18 cellular contexts compared by ENCODE assay signal in the genomic region with DNA sequence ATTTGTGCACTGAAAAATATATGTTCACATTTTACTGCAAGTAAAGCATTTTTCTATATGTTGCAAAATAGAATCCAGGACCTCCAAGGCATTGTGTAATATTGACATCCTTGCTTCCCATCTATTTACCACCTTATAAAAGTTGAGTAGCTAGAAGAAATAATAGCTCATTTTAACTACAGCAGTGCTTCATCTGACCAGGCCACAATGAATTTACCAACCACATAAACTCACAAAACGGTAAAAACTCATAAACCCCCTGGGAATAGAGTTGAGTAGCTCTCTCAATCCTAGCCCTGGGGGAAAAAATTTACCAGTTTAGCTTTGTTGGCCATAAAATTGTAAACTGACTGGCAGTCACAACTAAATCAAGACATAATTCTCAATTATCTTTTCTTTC. TPM values are rescaled to one million over a fixed set of nuclear protein-coding genes. Genes with fewer than 3 reads are reported as not detected.
DNase-seq lines count a peak whose midpoint lies in the region; ATAC-seq, FAIRE-seq and TF ChIP-seq lines count a peak whose summit lies in the region.
"Had no signal": no experiment of that assay in that cellular context is flagged by ENCODE, and none has a peak within 500 bp of the region (broad histone marks: within the 10 kb centered on the region; RNA-seq: fewer than 3 reads in every experiment).

No MANE protein-coding gene starts in this region.

- no peak for TF ChIP-seq RAD21 in SK-N-SH (IDR thresholded peaks at IDR 0.05; ENCODE audit: low read length)
- no peak for TF ChIP-seq RAD21 in K562 (CRISPR knock-in tag; conservative IDR thresholded peaks at IDR 0.05 in 1 of 2, IDR thresholded peaks at IDR 0.05 in 1 of 2)

- peaks cover 84% of the 10 kb centered on the region for H3K79me2 ChIP-seq in SK-N-SH (ENCODE audit: insufficient read depth)
- peaks cover 24% of the 10 kb centered on the region for H3K79me2 ChIP-seq in K562 (ENCODE audit: control insufficient read depth, insufficient read depth, low read length)

- H3K4me2 ChIP-seq in SK-N-SH: peak overlapping the region; percentile 25; the same call in 1 of the 2 replicates
- H3K4me2 ChIP-seq in K562 (ENCODE audit: insufficient read depth, low read length): no peak overlapping the region

- H3K4me1 ChIP-seq in SK-N-SH (ENCODE audit: control insufficient read depth in 1 of 2, insufficient read depth in 2 of 2, low read depth in 1 of 2, low read length in 1 of 2): peaks cover 8 to 25% of the 10 kb centered on the region in 2 experiments; a peak in 3 of 4 replicates
- peaks cover 0 to 24% of the 10 kb centered on the region in 2 experiments; a peak in 2 of 5 replicates for H3K4me1 ChIP-seq in K562 (replicated peaks in 1 of 2; ENCODE audit: control insufficient read depth in 2 of 2, insufficient read depth in 2 of 2, low read length in 2 of 2)
- no peaks in the 10 kb centered on the region for H3K4me1 ChIP-seq in right cardiac atrium (ENCODE audit: control insufficient read depth, insufficient read depth, low read length)

- no peaks in the 10 kb centered on the region for H3K9me1 ChIP-seq in K562 (ENCODE audit: control insufficient read depth, insufficient read depth, low read length)

- in situ Hi-C loops in K562 (cut with MboI): no loop called here

- H3K9me3 ChIP-seq in SK-N-SH (no peaks in the 10 kb centered on the region), K562 (replicated peaks; ENCODE audit: control insufficient read depth, insufficient read depth, low read depth, low read length) (no peaks in the 10 kb centered on the region), right cardiac atrium (ENCODE audit: control insufficient read depth, low read length) (no peaks in the 10 kb centered on the region)
- H3K9me3 ChIP-seq: heart left ventricle, upper lobe of right lung had no signal

- TF ChIP-seq CTCF in SK-N-SH (IDR thresholded peaks at IDR 0.05): no peak
- TF ChIP-seq CTCF in HL-60 (IDR thresholded peaks at IDR 0.05; ENCODE audit: insufficient read depth, low read length): no peak
- TF ChIP-seq CTCF in K562 (IDR thresholded peaks at IDR 0.05 in 2 of 3, conservative IDR thresholded peaks at IDR 0.05 in 1 of 3; ENCODE audit: insufficient read depth in 2 of 3, low read depth in 1 of 3, low read length in 3 of 3): no peak
- no peak for TF ChIP-seq CTCF in osteocyte (IDR thresholded peaks at IDR 0.05)

- POLR2A ChIA-PET in SK-N-SH (lab: Yijun Ruan, JAX): no interaction called here
- POLR2A ChIA-PET in K562 (lab: Yijun Ruan, JAX): interaction anchor here (1.3 to 1.6 kb wide), 2 partner anchors 11 to 12 kb away, joined by 3 read pairs; no protein-coding TSS in a partner anchor

- H3K9ac ChIP-seq in SK-N-SH (no peak overlapping the region), K562 (ENCODE audit: insufficient read depth in 1 of 2, low read depth in 2 of 2, low read length in 2 of 2) (no peak overlapping the region)

- H2AFZ ChIP-seq in SK-N-SH (ENCODE audit: low read depth): no peak overlapping the region
- H2AFZ ChIP-seq in K562 (ENCODE audit: low read depth, low read length): no peak overlapping the region
- H2AFZ ChIP-seq: GM23338 had no signal

- H3K9me2 ChIP-seq in SK-N-SH: no peaks in the 10 kb centered on the region

- H4K20me1 ChIP-seq in SK-N-SH (ENCODE audit: insufficient read depth): peaks cover 30% of the 10 kb centered on the region
- H4K20me1 ChIP-seq in K562 (replicated peaks; ENCODE audit: control insufficient read depth, insufficient read depth, low read length): no peaks in the 10 kb centered on the region

- no peaks in the 10 kb centered on the region for H3K9me3 Mint-ChIP-seq in osteocyte (ENCODE audit: unreplicated experiment)
- H3K9me3 Mint-ChIP-seq: GM23338, IgD-negative memory B cell, WTC11 had no signal

- peaks cover 18% of the 10 kb centered on the region for H3F3A ChIP-seq in SK-N-SH (replicated peaks; ENCODE audit: insufficient read depth)

- H3K4me3 ChIP-seq in SK-N-SH (ENCODE audit: low read depth in 2 of 2, low read length in 1 of 2): no peak overlapping the region
- H3K4me3 ChIP-seq in HL-60 (replicated peaks; ENCODE audit: insufficient read depth, low read length): no peak overlapping the region
- no peak overlapping the region for H3K4me3 ChIP-seq in K562
- no peak overlapping the region for H3K4me3 ChIP-seq in right cardiac atrium (ENCODE audit: low read length)
- H3K4me3 ChIP-seq: GM23338, upper lobe of right lung had no signal

- DNase-seq in SK-N-SH (no peak), HL-60 (ENCODE audit: low read depth in 1 of 2, low spot score in 1 of 2) (no peak), K562 (ENCODE audit: extremely low read depth in 1 of 4, low spot score in 3 of 4) (no peak), osteocyte (ENCODE audit: extremely low spot score, unreplicated experiment) (no peak), NCI-H128 (lab: John Stamatoyannopoulos, UW; ENCODE audit: unreplicated experiment) (no peak), right cardiac atrium (no peak), GDM1 (lab: John Stamatoyannopoulos, UW) (no peak)
- DNase-seq: heart left ventricle; NCI-H1436 treated with DMSO at 0.1 percent for 48 hours; NCI-H510A treated with DMSO at 0.1 percent for 48 hours; stimulated activated CD4-positive, alpha-beta T cell treated with anti-CD3 and anti-CD28 coated beads, Interleukin-2, amount 100 ng/mL, for 24 hours; SW 1271; upper lobe of right lung had no signal

- peaks cover 4 to 7% of the 10 kb centered on the region in 2 experiments for H3K36me3 ChIP-seq in SK-N-SH (replicated peaks in 1 of 2; ENCODE audit: control insufficient read depth in 1 of 2, insufficient read depth in 2 of 2, low read length in 1 of 2)
- no peaks in the 10 kb centered on the region for H3K36me3 ChIP-seq in K562 (ENCODE audit: control insufficient read depth, insufficient read depth, low read length)
- H3K36me3 ChIP-seq: upper lobe of right lung had no signal

- peak overlapping the region; percentile 42 for H3K27ac Mint-ChIP-seq in osteocyte (ENCODE audit: unreplicated experiment)
- H3K27ac Mint-ChIP-seq: GM23338 had no signal

- no peaks in the 10 kb centered on the region for H3K27me3 Mint-ChIP-seq in osteocyte (ENCODE audit: unreplicated experiment)
- H3K27me3 Mint-ChIP-seq: IgD-negative memory B cell had no signal

- TF ChIP-seq EP300 in SK-N-SH (IDR thresholded peaks at IDR 0.05; ENCODE audit: borderline replicate concordance in 1 of 2, low read depth in 1 of 2, low read length in 1 of 2) (no peak), K562 (IDR thresholded peaks at IDR 0.05; ENCODE audit: low read length) (no peak)

- 40% methylated on average over 1 of the region's 1 CpG for WGBS in SK-N-SH (ENCODE audit: low lambda C conversion rate)
- 11% methylated on average over 1 of the region's 1 CpG for WGBS in K562 (ENCODE audit: insufficient coverage, low coverage, missing lambda C conversion rate)
- WGBS in right cardiac atrium: 45% methylated on average over 1 of the region's 1 CpG

- H3K4me1 Mint-ChIP-seq in osteocyte (ENCODE audit: unreplicated experiment): peaks cover 56% of the 10 kb centered on the region

- ATAC-seq in SK-N-SH treated with all-trans-retinoic acid at 6 μM for 48 hours (no peak), K562 (no peak), right cardiac atrium (no peak)
- ATAC-seq: GM23338, heart left ventricle, upper lobe of right lung, WTC11 had no signal

- no peak for FAIRE-seq in K562 (lab: Jason Lieb, UNC)
- FAIRE-seq: D721Med had no signal

- no TSS peak for BruUV-seq in K562 (replicated peaks; lab: Mats Ljungman, UMichigan)

- peaks cover 2% of the 10 kb centered on the region for H3K36me3 Mint-ChIP-seq in osteocyte (ENCODE audit: unreplicated experiment)
- H3K36me3 Mint-ChIP-seq: IgD-negative memory B cell, WTC11 had no signal

- H3K27ac ChIP-seq in SK-N-SH (ENCODE audit: low read depth in 2 of 2, low read length in 1 of 2): peak overlapping the region in 1 of 2 experiments; percentile 16; a peak in 2 of 4 replicates
- peak overlapping the region; percentile 31; the same call in 1 of the 2 replicates for H3K27ac ChIP-seq in HL-60 (replicated peaks)
- no peak overlapping the region for H3K27ac ChIP-seq in K562 (ENCODE audit: extremely low read depth, low read depth, low read length)
- no peak overlapping the region for H3K27ac ChIP-seq in right cardiac atrium (ENCODE audit: low read length)

- no peak for TF ChIP-seq POLR2A in K562 (conservative IDR thresholded peaks at IDR 0.05)

- CTCF ChIA-PET in SK-N-SH (lab: Yijun Ruan, JAX): interaction anchor here (0.9 to 2.8 kb wide), 6 partner anchors 14 to 426 kb away, joined by 3 to 20 read pairs (median 4); no protein-coding TSS in a partner anchor
- CTCF ChIA-PET in K562 (lab: Yijun Ruan, JAX; ENCODE audit: low intra/inter-chr PET ratio): no interaction called here

- intact Hi-C loops in K562 (cut with micrococcal nuclease) (no loop called here), right cardiac atrium (cut with DNase I) (loop anchor here in 1 of 4 donors (10.0 kb wide), 1 partner anchor 83 kb away; no protein-coding TSS in a partner anchor)

- H3K27me3 ChIP-seq in SK-N-SH (ENCODE audit: insufficient read depth): no peaks in the 10 kb centered on the region
- no peaks in the 10 kb centered on the region for H3K27me3 ChIP-seq in HL-60 (ENCODE audit: insufficient read depth, poor library complexity, severe bottlenecking)
- peaks cover 13 to 15% of the 10 kb centered on the region in 2 experiments; a peak in 4 of 5 replicates for H3K27me3 ChIP-seq in K562 (ENCODE audit: control insufficient read depth in 2 of 2, insufficient read depth in 2 of 2, low read length in 2 of 2)
- H3K27me3 ChIP-seq in right cardiac atrium (ENCODE audit: control insufficient read depth, insufficient read depth): no peaks in the 10 kb centered on the region
- H3K27me3 ChIP-seq: heart left ventricle, upper lobe of right lung had no signal

- no peak overlapping the region for H3K4me3 Mint-ChIP-seq in osteocyte (ENCODE audit: unreplicated experiment)
- H3K4me3 Mint-ChIP-seq: WTC11 had no signal

RNA-seq across cellular contexts. Expression of a gene that starts 3.9 kb away (rescaled TPM):
- polyA plus RNA-seq in SK-N-SH (2012; rRNA removed): 7.9 and 8.1 TPM in 2 replicates
- 5.4 and 5.9 TPM in 2 replicates for polyA plus RNA-seq in SK-N-SH (2012; cell fraction: cytosol; rRNA removed)
- polyA plus RNA-seq in SK-N-SH (2012; cell fraction: nucleus; rRNA removed): 15.5 and 24.6 TPM in 2 replicates
- total RNA-seq in K562 (2011; cell fraction: chromatin; rRNA removed; ENCODE audit: low replicate concordance): 1.0 and 1.9 TPM in 2 replicates
- 1.3 and 1.8 TPM in 2 replicates for total RNA-seq in K562 (2011; cell fraction: nucleolus; rRNA removed)
- 0.88 and 1.4 TPM in 2 replicates for total RNA-seq in K562 (2011; cell fraction: nucleoplasm; rRNA removed)
- under 0.01 and 0.41 TPM in 2 replicates for total RNA-seq in K562 (2014; rRNA removed)
- 0.29 and 0.47 TPM in 2 replicates for total RNA-seq in K562 (2014; rRNA removed; fragmentation: Illumina TruSeq; extraction: Trizol)
- total RNA-seq in K562 (2015; rRNA removed; fragmentation: Illumina TruSeq; extraction: Trizol): 0.80 and 0.94 TPM in 2 replicates
- 0.60 and 0.63 TPM in 2 replicates for total RNA-seq in K562 (2021)
- 0.81 and 1.6 TPM in 2 replicates for polyA plus RNA-seq in K562 (2011; rRNA removed)
- polyA plus RNA-seq in K562 (2011; cell fraction: cytosol; rRNA removed): 1.4 and 2.0 TPM in 2 replicates
- polyA plus RNA-seq in K562 (2011; cell fraction: nucleus; rRNA removed): 4.1 and 5.8 TPM in 2 replicates
- polyA plus RNA-seq in K562 (2012): 1.9 and 2.3 TPM in 2 replicates
- 0.37 and 0.46 TPM in 2 replicates for polyA plus RNA-seq in K562 (2014; fragmentation: Illumina TruSeq; extraction: Trizol)
- polyA plus RNA-seq in K562 (2014; fragmentation: Nextera tagmentation; extraction: Ambion mirVana): 1 to 10 TPM in 1 of 2 experiments, under 1 TPM in 1; 0.58 to 1.2 TPM
- polyA plus RNA-seq in K562 (2014; rRNA removed): 0.15 and 1.9 TPM in 2 replicates
- 0.81 and 2.5 TPM in 2 replicates for polyA minus RNA-seq in K562 (2011; rRNA and poly(A)+ RNA removed)
- polyA minus RNA-seq in K562 (2011; cell fraction: cytosol; rRNA and poly(A)+ RNA removed): 1.4 and 2.0 TPM in 2 replicates
- 1.1 TPM in 2 replicates for polyA minus RNA-seq in K562 (2011; cell fraction: nucleus; rRNA and poly(A)+ RNA removed)
- 51.6 and 54.4 TPM in 2 replicates for total RNA-seq in osteocyte
- 10 to 100 TPM; 46.5 to 50.7 (median 47.9) TPM for total RNA-seq in right cardiac atrium
- polyA plus RNA-seq in right cardiac atrium: 11.8 TPM

Comparison
In these comparisons a context has a peak if more than half of its experiments do, and no peak if none do; other contexts are left out.
1. RNA of a gene that starts 3.9 kb away (total RNA-seq): 51.6 to 54.4 TPM in osteocyte and 46.5 to 50.7 TPM in right cardiac atrium; under 0.01 to 1.9 TPM in K562; every median in the first group is over 10 times any median in the second.